In the genomic region with DNA sequence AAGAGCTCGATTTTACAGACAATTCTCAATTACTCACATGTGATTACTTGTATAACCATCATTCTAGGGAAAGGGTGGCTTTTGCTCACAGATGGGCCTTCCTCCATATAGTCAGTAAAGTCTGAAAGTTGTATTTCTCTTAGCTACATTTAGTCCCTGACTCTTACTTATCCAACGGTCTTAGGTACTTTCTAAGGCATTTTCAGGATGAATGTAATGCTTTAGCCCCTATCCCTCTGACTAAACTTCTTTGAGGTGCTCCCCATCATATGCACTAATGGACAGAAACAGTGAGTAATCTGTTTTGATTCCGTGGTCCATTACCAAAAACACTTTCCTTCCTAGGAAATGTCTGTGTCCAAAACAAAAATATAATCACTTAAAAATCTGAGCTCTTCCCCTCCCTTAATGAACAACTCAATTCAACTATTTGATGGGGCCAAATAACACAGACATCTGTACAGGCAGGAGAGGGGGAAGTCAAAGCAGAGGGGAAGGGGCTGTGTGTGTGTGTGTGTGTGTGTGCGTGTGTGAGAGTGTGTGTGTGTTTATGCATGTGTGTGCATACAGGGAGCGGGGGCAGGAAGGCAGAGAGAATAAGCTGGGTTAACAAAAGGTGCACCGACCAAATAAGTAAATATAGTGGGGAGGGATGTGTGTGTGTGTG, we compare ENCODE assay signal across 8 cellular contexts.
"Had no signal": no experiment of that assay in that cellular context is flagged by ENCODE, and none has a peak within 500 bp of the region (broad histone marks: within the 10 kb centered on the region; RNA-seq: fewer than 3 reads in every experiment).

No MANE protein-coding gene starts in this region.

- H3K9me3 Mint-ChIP-seq: activated naive CD4-positive, alpha-beta T cell treated with anti-CD3 and anti-CD28 coated beads, Interleukin-2, amount 50 U/mL, for 24 hours; nephron had no signal

- H3K27me3 Mint-ChIP-seq: activated naive CD4-positive, alpha-beta T cell treated with anti-CD3 and anti-CD28 coated beads, Interleukin-2, amount 50 U/mL, for 24 hours had no signal

- H3K4me3 Mint-ChIP-seq: activated naive CD4-positive, alpha-beta T cell treated with anti-CD3 and anti-CD28 coated beads, Interleukin-2, amount 50 U/mL, for 24 hours; nephron had no signal

- DNase-seq: esophagus squamous epithelium; foreskin keratinocyte; head of caudate nucleus; psoas muscle; SIG-M5; stimulated activated CD4-positive, alpha-beta T cell treated with anti-CD3 and anti-CD28 coated beads, Interleukin-2, amount 100 ng/mL, for 48 hours had no signal

- H3K27ac Mint-ChIP-seq: activated naive CD4-positive, alpha-beta T cell treated with anti-CD3 and anti-CD28 coated beads, Interleukin-2, amount 50 U/mL, for 24 hours; nephron had no signal

- H3K4me1 ChIP-seq: foreskin keratinocyte, psoas muscle had no signal

- H3K4me3 ChIP-seq: esophagus squamous epithelium, psoas muscle had no signal

- H3K4me1 Mint-ChIP-seq: nephron had no signal

- H3K9me3 ChIP-seq: esophagus squamous epithelium, psoas muscle had no signal

- H3K27me3 ChIP-seq: esophagus squamous epithelium, foreskin keratinocyte had no signal

- H3K27ac ChIP-seq: esophagus squamous epithelium, foreskin keratinocyte, psoas muscle had no signal

- ATAC-seq: foreskin keratinocyte, psoas muscle had no signal
